Comparison of ENCODE assay signal across 22 cellular contexts in the genomic region with DNA sequence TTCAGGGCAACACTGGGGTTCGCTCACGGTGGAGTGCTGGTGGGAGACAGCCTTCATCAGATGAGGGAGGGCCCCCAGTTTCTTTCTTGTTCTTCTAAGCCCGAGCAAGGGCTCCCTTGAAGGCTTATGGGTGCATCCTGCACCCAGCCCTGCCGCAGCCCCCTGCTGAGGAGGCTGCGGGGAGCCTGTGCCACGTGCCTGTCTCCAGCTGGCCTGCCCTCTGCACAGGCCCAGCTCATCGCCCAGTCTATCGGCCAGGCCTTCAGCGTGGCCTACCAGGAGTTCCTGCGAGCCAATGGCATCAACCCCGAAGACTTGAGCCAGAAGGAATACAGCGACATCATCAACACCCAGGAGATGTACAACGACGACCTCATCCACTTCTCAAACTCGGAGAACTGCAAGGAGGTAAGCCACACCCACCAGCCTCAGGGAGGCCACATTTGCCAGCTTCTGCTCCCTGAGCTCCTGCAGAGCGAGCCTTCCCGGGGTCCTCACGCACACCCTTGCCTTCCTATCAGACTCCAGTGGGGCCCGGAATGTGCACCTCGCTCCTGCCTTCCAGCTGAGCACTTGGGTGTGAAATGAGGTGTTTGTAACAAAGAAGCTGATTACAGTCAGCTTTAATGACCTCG.
A peak's percentile ranks its signal among the peaks of the same experiment; 100 is the strongest.
DNase-seq lines count a peak whose midpoint lies in the region; ATAC-seq and TF ChIP-seq lines count a peak whose summit lies in the region.
"Had no signal": no experiment of that assay in that cellular context is flagged by ENCODE, and none has a peak within 500 bp of the region (broad histone marks: within the 10 kb centered on the region; RNA-seq: fewer than 3 reads in every experiment).

No MANE protein-coding gene starts in this region.

- H3K27me3 ChIP-seq in endodermal cell (ENCODE audit: control insufficient read depth, insufficient read depth, low read length, poor library complexity, severe bottlenecking), result no peaks in the 10 kb centered on the region
- H3K27me3 ChIP-seq: BLaER1 had no signal

- no peaks in the 10 kb centered on the region for H3K9me3 ChIP-seq in endodermal cell (ENCODE audit: control insufficient read depth, low read length)
- H3K9me3 ChIP-seq: A549, BLaER1 had no signal

- TF ChIP-seq CTCF in natural killer cell (IDR thresholded peaks at IDR 0.05) (no peak), endodermal cell (conservative IDR thresholded peaks at IDR 0.05) (no peak)

- no peaks in the 10 kb centered on the region for H3K27me3 Mint-ChIP-seq in natural killer cell treated with Interleukin-12 subunit alpha and Interleukin-12 subunit beta and Interleukin-15 and Interleukin-18, amount 100 ng/mL, for 72 hours
- H3K27me3 Mint-ChIP-seq in natural killer cell (ENCODE audit: low read depth in 2 of 2), result no peaks in the 10 kb centered on the region
- H3K27me3 Mint-ChIP-seq in endodermal cell (ENCODE audit: insufficient read depth), result no peaks in the 10 kb centered on the region
- H3K27me3 Mint-ChIP-seq in naive thymus-derived CD8-positive, alpha-beta T cell, result no peaks in the 10 kb centered on the region
- H3K27me3 Mint-ChIP-seq: CD4-positive, alpha-beta memory T cell had no signal

- intact Hi-C loops in natural killer cell (cut with micrococcal nuclease), result no loop called here

- 89 to 95% methylated on average over 9 to 21 of the region's 21 CpGs for WGBS in endodermal cell (ENCODE audit: insufficient coverage in 1 of 2, insufficient read length in 1 of 2), 2 experiments

- no peak overlapping the region for H3K4me3 Mint-ChIP-seq in natural killer cell treated with Interleukin-12 subunit alpha and Interleukin-12 subunit beta and Interleukin-15 and Interleukin-18, amount 100 ng/mL, for 72 hours
- no peak overlapping the region for H3K4me3 Mint-ChIP-seq in natural killer cell
- no peak overlapping the region for H3K4me3 Mint-ChIP-seq in endodermal cell
- no peak overlapping the region for H3K4me3 Mint-ChIP-seq in naive thymus-derived CD8-positive, alpha-beta T cell
- H3K4me3 Mint-ChIP-seq: CD4-positive, alpha-beta memory T cell had no signal

- no peaks in the 10 kb centered on the region for H3K4me1 ChIP-seq in endodermal cell (ENCODE audit: control insufficient read depth, insufficient read depth, low read length)
- H3K4me1 ChIP-seq: A549 had no signal

- no peaks in the 10 kb centered on the region for H3K9me3 Mint-ChIP-seq in natural killer cell treated with Interleukin-12 subunit alpha and Interleukin-12 subunit beta and Interleukin-15 and Interleukin-18, amount 100 ng/mL, for 72 hours
- H3K9me3 Mint-ChIP-seq in natural killer cell (no peaks in the 10 kb centered on the region), endodermal cell (no peaks in the 10 kb centered on the region)
- H3K9me3 Mint-ChIP-seq in naive thymus-derived CD8-positive, alpha-beta T cell, result no peaks in the 10 kb centered on the region
- H3K9me3 Mint-ChIP-seq: CD4-positive, alpha-beta memory T cell had no signal

- no peak overlapping the region for H3K27ac ChIP-seq in endodermal cell (ENCODE audit: low read depth, low read length)
- H3K27ac ChIP-seq: A549, BLaER1 had no signal

- H3K4me3 ChIP-seq in endodermal cell (ENCODE audit: low read length), result no peak overlapping the region
- H3K4me3 ChIP-seq: A549, BLaER1 had no signal

- no peaks in the 10 kb centered on the region for H3K36me3 Mint-ChIP-seq in natural killer cell treated with Interleukin-12 subunit alpha and Interleukin-12 subunit beta and Interleukin-15 and Interleukin-18, amount 100 ng/mL, for 72 hours
- H3K36me3 Mint-ChIP-seq in natural killer cell (no peaks in the 10 kb centered on the region), endodermal cell (ENCODE audit: low read depth) (peaks cover 12% of the 10 kb centered on the region)
- peaks cover 0 to 80% (median 12%) of the 10 kb centered on the region in 3 donors for H3K36me3 Mint-ChIP-seq in naive thymus-derived CD8-positive, alpha-beta T cell

- DNase-seq in natural killer cell treated with Interleukin-12 subunit alpha and Interleukin-12 subunit beta and Interleukin-15 and Interleukin-18, amount 100 ng/mL, for 72 hours (ENCODE audit: low spot score), result peak; percentile 20
- DNase-seq in natural killer cell (no peak), endodermal cell (peak; percentile 71), OCI-M2 (lab: John Stamatoyannopoulos, UW; ENCODE audit: unreplicated experiment) (no peak)
- peak in 1 of 10 donors; percentile 41 for DNase-seq in naive thymus-derived CD8-positive, alpha-beta T cell
- DNase-seq in activated CD8-positive, alpha-beta memory T cell treated with anti-CD3 and anti-CD28 coated beads for 24 hours, result no peak
- DNase-seq: CD4-positive, alpha-beta memory T cell; DMS153; EL; GOT3; KBM-7; NCI-H1105 treated with DMSO at 0.1 percent for 48 hours; NCI-H1694; NCI-H2081 treated with DMSO at 0.1 percent for 48 hours; NCI-H2227 treated with DMSO at 0.1 percent for 48 hours; NCI-H510A treated with DMSO at 0.1 percent for 48 hours; NCI-H82; OCI-M1 had no signal

- no peaks in the 10 kb centered on the region for H3K36me3 ChIP-seq in endodermal cell (ENCODE audit: control insufficient read depth, insufficient read depth, low read length)

- POLR2A ChIA-PET in naive thymus-derived CD8-positive, alpha-beta T cell (lab: Charles Lee), result interaction anchor here (1.2 kb wide), 1 partner anchor 17 kb away, joined by 3 read pairs; no protein-coding TSS in a partner anchor

- peaks cover 0 to 5% of the 10 kb centered on the region in 2 donors for H3K4me1 Mint-ChIP-seq in natural killer cell treated with Interleukin-12 subunit alpha and Interleukin-12 subunit beta and Interleukin-15 and Interleukin-18, amount 100 ng/mL, for 72 hours (ENCODE audit: low read depth in 2 of 2)
- H3K4me1 Mint-ChIP-seq in natural killer cell (peaks cover 0 to 14% of the 10 kb centered on the region in 2 donors), endodermal cell (peaks cover 18% of the 10 kb centered on the region)
- H3K4me1 Mint-ChIP-seq in naive thymus-derived CD8-positive, alpha-beta T cell, result peaks cover 4 to 19% (median 11%) of the 10 kb centered on the region in 4 donors

- no peak overlapping the region for H3K9ac ChIP-seq in endodermal cell (ENCODE audit: extremely low read depth, low read length, poor library complexity, severe bottlenecking)
- H3K9ac ChIP-seq: BLaER1 had no signal

- ATAC-seq in natural killer cell treated with Interleukin-12 subunit alpha and Interleukin-12 subunit beta and Interleukin-15 and Interleukin-18, amount 100 ng/mL, for 72 hours, result no peak
- ATAC-seq in natural killer cell (no peak), GM18873 (IDR thresholded peaks at IDR 0.05; ENCODE audit: low FRiP score, unreplicated experiment) (no peak)
- no peak for ATAC-seq in naive thymus-derived CD8-positive, alpha-beta T cell
- ATAC-seq: A549, HepG2 had no signal

- H3K27ac Mint-ChIP-seq in natural killer cell treated with Interleukin-12 subunit alpha and Interleukin-12 subunit beta and Interleukin-15 and Interleukin-18, amount 100 ng/mL, for 72 hours, result peak overlapping the region in 1 of 2 donors; percentile 11
- H3K27ac Mint-ChIP-seq in natural killer cell, result peak overlapping the region in 1 of 2 donors; percentile 60
- H3K27ac Mint-ChIP-seq in endodermal cell, result no peak overlapping the region
- H3K27ac Mint-ChIP-seq in naive thymus-derived CD8-positive, alpha-beta T cell, result peak overlapping the region in 7 of 10 donors; percentile 37 to 77 (median 56)

Comparison
In these comparisons a context has a peak if more than half of its experiments do, and no peak if none do; other contexts are left out.
1. DNase-seq: peak in natural killer cell treated with Interleukin-12 subunit alpha and Interleukin-12 subunit beta and Interleukin-15 and Interleukin-18, amount 100 ng/mL, for 72 hours (single experiment) and endodermal cell (single experiment); none in natural killer cell (single experiment), OCI-M2 (single experiment) and activated CD8-positive, alpha-beta memory T cell treated with anti-CD3 and anti-CD28 coated beads for 24 hours (single experiment).